In the genomic region with DNA sequence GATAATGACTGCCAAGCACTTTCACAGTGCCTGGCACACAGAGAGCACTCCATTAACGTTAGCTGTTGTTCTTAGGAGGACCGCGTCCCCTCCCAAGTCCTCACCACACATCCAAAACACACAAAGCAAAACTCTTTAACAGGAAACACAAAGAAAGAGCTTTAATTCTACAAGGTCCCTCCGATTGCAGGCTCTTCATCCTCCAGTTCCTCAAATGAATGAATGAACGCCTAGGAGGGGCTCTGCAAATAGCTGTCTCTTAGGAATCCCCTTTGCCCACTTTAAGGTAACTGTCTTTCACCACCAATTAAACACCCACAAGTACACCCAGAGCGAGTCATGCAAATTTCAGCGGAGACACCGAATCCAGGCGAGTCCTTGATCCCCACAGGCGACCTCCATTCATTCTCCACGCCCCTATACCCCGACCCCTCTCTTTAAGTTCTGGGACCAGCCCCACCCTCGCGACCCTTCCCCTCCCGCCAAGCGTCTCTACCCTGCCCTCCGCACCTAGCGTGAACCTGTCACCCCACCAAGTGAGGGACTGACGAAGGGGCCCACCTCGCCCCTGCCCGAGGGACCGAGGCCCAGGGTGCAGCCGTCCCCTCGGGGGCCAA, we compare ENCODE assay signal across 2 cellular contexts.
TF ChIP-seq lines count a peak whose summit lies in the region.

No MANE protein-coding gene starts in this region.

TF ChIP-seq in K562, 482 proteins besides CTCF, POLR2A, EP300 and RAD21:
- peak; percentile 54 for TF ChIP-seq SPI1 (IDR thresholded peaks at IDR 0.05; ENCODE audit: borderline replicate concordance, low read depth, low read length)
- no peak for TF ChIP-seq SMARCA4 (IDR thresholded peaks at IDR 0.05)
- no peak for TF ChIP-seq ZNF3 (CRISPR knock-in tag; IDR thresholded peaks at IDR 0.05)
- TF ChIP-seq MTA2 (IDR thresholded peaks at IDR 0.05; ENCODE audit: low read depth): no peak
- peak; percentile 9; the same call in 1 of the 2 replicates for TF ChIP-seq NR2C2 (CRISPR knock-in tag; IDR thresholded peaks at IDR 0.05)
- TF ChIP-seq NR2C2 (tag; IDR thresholded peaks at IDR 0.05): no peak
- TF ChIP-seq PHB2 (IDR thresholded peaks at IDR 0.05; ENCODE audit: low read depth): no peak
- TF ChIP-seq JUND (IDR thresholded peaks at IDR 0.05; ENCODE audit: borderline replicate concordance, low read depth, low read length): no peak
- no peak for TF ChIP-seq JUND (tag; IDR thresholded peaks at IDR 0.05; ENCODE audit: borderline replicate concordance, low read depth, low read length)
- TF ChIP-seq BRF1 (IDR thresholded peaks at IDR 0.05; ENCODE audit: borderline replicate concordance, extremely low read depth, insufficient read length): no peak
- no peak for TF ChIP-seq TSC22D4 (tag; IDR thresholded peaks at IDR 0.05)
- no peak for TF ChIP-seq MAFK (IDR thresholded peaks at IDR 0.05; ENCODE audit: low read length)

TF ChIP-seq in HepG2, 621 proteins besides CTCF, POLR2A, EP300 and RAD21:
- TF ChIP-seq PHF21A (CRISPR knock-in tag; IDR thresholded peaks at IDR 0.05) (no peak), ERF (CRISPR knock-in tag; IDR thresholded peaks at IDR 0.05) (no peak), AKAP8 (CRISPR knock-in tag; IDR thresholded peaks at IDR 0.05) (no peak), FOXC1 (CRISPR knock-in tag; IDR thresholded peaks at IDR 0.05; ENCODE audit: borderline replicate concordance) (no peak), ARID2 (CRISPR knock-in tag; IDR thresholded peaks at IDR 0.05; ENCODE audit: borderline replicate concordance) (0 out of 2 replicates have a peak, but pooled peaks have one; percentile 6), ETV6 (CRISPR knock-in tag; conservative IDR thresholded peaks at IDR 0.05) (no peak), HES4 (CRISPR knock-in tag; IDR thresholded peaks at IDR 0.05; ENCODE audit: borderline replicate concordance) (no peak), ZNF383 (CRISPR knock-in tag; IDR thresholded peaks at IDR 0.05; ENCODE audit: borderline replicate concordance) (no peak), ONECUT2 (CRISPR knock-in tag; IDR thresholded peaks at IDR 0.05) (no peak), ZNF512 (CRISPR knock-in tag; IDR thresholded peaks at IDR 0.05) (no peak), RFX3 (CRISPR knock-in tag; IDR thresholded peaks at IDR 0.05) (no peak), POLR2AphosphoS2 (IDR thresholded peaks at IDR 0.05; ENCODE audit: low read depth, low read length) (no peak), SSRP1 (CRISPR knock-in tag; IDR thresholded peaks at IDR 0.05) (no peak), ZSCAN25 (CRISPR knock-in tag; IDR thresholded peaks at IDR 0.05) (no peak), KAT7 (CRISPR knock-in tag; IDR thresholded peaks at IDR 0.05; ENCODE audit: borderline replicate concordance) (0 out of 2 replicates have a peak, but pooled peaks have one; percentile 27), ZNF660 (CRISPR knock-in tag; IDR thresholded peaks at IDR 0.05; ENCODE audit: borderline replicate concordance, low read depth) (no peak), ZNF891 (CRISPR knock-in tag; IDR thresholded peaks at IDR 0.05) (no peak), SMYD3 (CRISPR knock-in tag; IDR thresholded peaks at IDR 0.05) (no peak), ZFP82 (CRISPR knock-in tag; IDR thresholded peaks at IDR 0.05; ENCODE audit: borderline replicate concordance) (no peak), SCMH1 (CRISPR knock-in tag; IDR thresholded peaks at IDR 0.05; ENCODE audit: borderline replicate concordance) (no peak), ZNF329 (CRISPR knock-in tag; IDR thresholded peaks at IDR 0.05; ENCODE audit: low read depth) (no peak), MED8 (CRISPR knock-in tag; IDR thresholded peaks at IDR 0.05; ENCODE audit: insufficient replicate concordance) (no peak), ZNF646 (CRISPR knock-in tag; IDR thresholded peaks at IDR 0.05) (no peak), ISX (CRISPR knock-in tag; conservative IDR thresholded peaks at IDR 0.05) (no peak), SIN3A (IDR thresholded peaks at IDR 0.05; ENCODE audit: borderline replicate concordance, low read depth, low read length) (peak; percentile 30; the same call in 1 of the 2 replicates), CREBL2 (CRISPR knock-in tag; IDR thresholded peaks at IDR 0.05; ENCODE audit: borderline replicate concordance) (no peak), ZNF552 (CRISPR knock-in tag; IDR thresholded peaks at IDR 0.05; ENCODE audit: borderline replicate concordance) (no peak), SRSF4 (IDR thresholded peaks at IDR 0.05; ENCODE audit: low read depth, low read length, poor library complexity, severe bottlenecking) (no peak), ZNF766 (CRISPR knock-in tag; IDR thresholded peaks at IDR 0.05; ENCODE audit: borderline replicate concordance) (no peak), ZFP36 (IDR thresholded peaks at IDR 0.05; ENCODE audit: borderline replicate concordance, low read depth, low read length, partially characterized antibody) (no peak), NCOA2 (CRISPR knock-in tag; IDR thresholded peaks at IDR 0.05) (no peak), ZNF510 (CRISPR knock-in tag; IDR thresholded peaks at IDR 0.05; ENCODE audit: low read depth) (no peak), MTF1 (CRISPR knock-in tag; IDR thresholded peaks at IDR 0.05) (no peak), PHF8 (CRISPR knock-in tag; IDR thresholded peaks at IDR 0.05) (peak; percentile 39; the same call in 1 of the 2 replicates), MAZ (IDR thresholded peaks at IDR 0.05; ENCODE audit: borderline replicate concordance, low read depth, low read length) (no peak), MAZ (CRISPR knock-in tag; IDR thresholded peaks at IDR 0.05; ENCODE audit: low read depth) (no peak), FOXP1 (IDR thresholded peaks at IDR 0.05) (no peak), FOXP1 (CRISPR knock-in tag; IDR thresholded peaks at IDR 0.05) (no peak), SMARCC2 (IDR thresholded peaks at IDR 0.05) (no peak), RBM39 (IDR thresholded peaks at IDR 0.05; ENCODE audit: low read depth, low read length, poor library complexity, severe bottlenecking) (no peak), SRSF9 (IDR thresholded peaks at IDR 0.05; ENCODE audit: borderline replicate concordance, insufficient read depth, low read depth, low read length, poor library complexity, severe bottlenecking) (no peak), NFIB (CRISPR knock-in tag; IDR thresholded peaks at IDR 0.05; ENCODE audit: borderline replicate concordance) (no peak)
- TF ChIP-seq, protein P1, sequence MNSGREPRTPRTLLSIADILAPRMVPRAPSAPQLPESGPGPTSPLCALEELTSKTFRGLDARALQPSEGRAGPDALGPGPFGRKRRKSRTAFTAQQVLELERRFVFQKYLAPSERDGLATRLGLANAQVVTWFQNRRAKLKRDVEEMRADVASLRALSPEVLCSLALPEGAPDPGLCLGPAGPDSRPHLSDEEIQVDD (CRISPR knock-in tag; IDR thresholded peaks at IDR 0.05; ENCODE audit: borderline replicate concordance): 0 out of 2 replicates have a peak, but pooled peaks have one; percentile 4
- TF ChIP-seq, protein P2, sequence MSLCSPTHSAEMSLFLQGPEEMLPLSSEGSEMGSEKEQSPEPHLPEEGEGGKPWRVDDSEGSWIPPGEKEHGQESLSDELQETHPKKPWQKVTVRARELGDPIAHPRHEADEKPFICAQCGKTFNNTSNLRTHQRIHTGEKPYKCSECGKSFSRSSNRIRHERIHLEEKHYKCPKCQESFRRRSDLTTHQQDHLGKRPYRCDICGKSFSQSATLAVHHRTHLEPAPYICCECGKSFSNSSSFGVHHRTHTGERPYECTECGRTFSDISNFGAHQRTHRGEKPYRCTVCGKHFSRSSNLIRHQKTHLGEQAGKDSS (CRISPR knock-in tag; IDR thresholded peaks at IDR 0.05; ENCODE audit: borderline replicate concordance, low read depth): 0 out of 2 replicates have a peak, but pooled peaks have one; percentile 35
- TF ChIP-seq, protein P3, sequence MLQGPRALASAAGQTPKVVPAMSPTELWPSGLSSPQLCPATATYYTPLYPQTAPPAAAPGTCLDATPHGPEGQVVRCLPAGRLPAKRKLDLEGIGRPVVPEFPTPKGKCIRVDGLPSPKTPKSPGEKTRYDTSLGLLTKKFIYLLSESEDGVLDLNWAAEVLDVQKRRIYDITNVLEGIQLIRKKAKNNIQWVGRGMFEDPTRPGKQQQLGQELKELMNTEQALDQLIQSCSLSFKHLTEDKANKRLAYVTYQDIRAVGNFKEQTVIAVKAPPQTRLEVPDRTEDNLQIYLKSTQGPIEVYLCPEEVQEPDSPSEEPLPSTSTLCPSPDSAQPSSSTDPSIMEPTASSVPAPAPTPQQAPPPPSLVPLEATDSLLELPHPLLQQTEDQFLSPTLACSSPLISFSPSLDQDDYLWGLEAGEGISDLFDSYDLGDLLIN (CRISPR knock-in tag; IDR thresholded peaks at IDR 0.05; ENCODE audit: borderline replicate concordance): no peak
TF ChIP-seq in HepG2: peak in this region for 6.
